15 cellular contexts compared by ENCODE assay signal in the genomic region with DNA sequence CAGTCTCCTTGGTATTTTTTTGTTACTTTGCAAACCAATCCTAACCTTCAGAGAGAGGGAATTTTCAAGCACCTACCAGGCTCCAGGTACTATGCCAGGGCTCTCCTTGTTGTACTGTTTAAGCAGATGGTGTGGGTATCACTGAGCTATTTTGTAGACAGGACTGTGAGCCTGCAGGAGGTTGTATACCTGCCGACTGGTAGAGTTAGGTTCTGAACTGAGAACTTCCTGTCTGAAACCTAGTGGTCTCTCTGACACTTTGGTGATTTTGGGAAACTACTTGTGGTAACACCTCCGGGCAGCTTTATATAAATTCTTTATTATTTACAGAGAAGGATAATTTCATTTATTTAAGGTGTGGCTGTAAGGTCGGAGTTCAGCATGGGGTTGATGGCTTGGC.
"Had no signal": no experiment of that assay in that cellular context is flagged by ENCODE, and none has a peak within 500 bp of the region (broad histone marks: within the 10 kb centered on the region; RNA-seq: fewer than 3 reads in every experiment).

No MANE protein-coding gene starts in this region.

- H3K4me3 ChIP-seq: cardiac muscle cell, colonic mucosa, gastrocnemius medialis, heart right ventricle, left lung, stomach, thoracic aorta had no signal

- ATAC-seq: activated T-cell treated with anti-CD3 and anti-CD28 coated beads, Interleukin-2, amount 50 U/mL, for 4 hours; gastrocnemius medialis; heart right ventricle; left lung had no signal

- H3K36me3 ChIP-seq: colonic mucosa had no signal

- H3K27ac Mint-ChIP-seq: activated B cell treated with CpG ODN at 0.5 μM for 24 hours, memory B cell had no signal

- H3K9me3 ChIP-seq: colonic mucosa, gastrocnemius medialis, heart right ventricle, left lung, stomach, thoracic aorta had no signal

- H3K27ac ChIP-seq: cardiac muscle cell, colonic mucosa, gastrocnemius medialis, heart right ventricle, left lung, stomach, thoracic aorta had no signal

- H3K4me3 Mint-ChIP-seq: activated B cell treated with CpG ODN at 0.5 μM for 24 hours; activated T-cell treated with anti-CD3 and anti-CD28 coated beads, Interleukin-2, amount 50 U/mL, for 4 hours; memory B cell had no signal

- DNase-seq: activated B cell treated with CpG ODN at 0.5 μM for 24 hours; activated CD4-positive, alpha-beta T cell treated with anti-CD3 and anti-CD28 coated beads, Interleukin-2, amount 50 U/mL, for 1 hour; activated gamma-delta T cell; activated T-cell treated with anti-CD3 and anti-CD28 coated beads, Interleukin-2, amount 50 U/mL, for 4 hours; colonic mucosa; gastrocnemius medialis; heart right ventricle; islet precursor cell; left lung; stimulated activated CD4-positive, alpha-beta T cell treated with anti-CD3 and anti-CD28 coated beads, Interleukin-2, amount 100 ng/mL, for 48 hours; stomach had no signal

- FAIRE-seq: TTC549 had no signal

- H3K9me3 Mint-ChIP-seq: activated B cell treated with CpG ODN at 0.5 μM for 24 hours; activated T-cell treated with anti-CD3 and anti-CD28 coated beads, Interleukin-2, amount 50 U/mL, for 4 hours; memory B cell had no signal

- H3K4me1 ChIP-seq: colonic mucosa had no signal

- H3K27me3 Mint-ChIP-seq: activated B cell treated with CpG ODN at 0.5 μM for 24 hours, memory B cell had no signal

- H3K27me3 ChIP-seq: cardiac muscle cell, gastrocnemius medialis had no signal
